ENCODE assay signal across 8 cellular contexts in the genomic region with DNA sequence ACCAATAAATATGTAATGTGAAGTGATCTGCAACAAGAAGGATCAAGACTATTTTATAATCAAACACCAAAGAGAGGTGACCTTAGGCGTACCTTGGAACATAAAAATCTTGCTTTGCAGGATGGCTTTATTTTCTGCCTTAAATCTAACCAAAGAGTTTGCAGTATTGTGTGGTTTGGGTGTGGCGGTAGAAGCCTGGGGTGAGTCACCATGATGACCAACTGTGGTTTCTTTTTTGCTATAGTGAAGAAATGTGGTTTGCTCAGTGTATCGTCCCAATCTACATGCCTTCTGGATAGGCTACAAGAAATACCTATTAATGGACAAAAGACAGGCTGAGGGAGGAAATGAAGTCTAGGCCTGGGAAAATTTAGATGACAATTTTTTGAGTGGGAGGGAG. TPM values are rescaled to one million over a fixed set of nuclear protein-coding genes. Genes with fewer than 3 reads are reported as not detected.
A peak's percentile ranks its signal among the peaks of the same experiment; 100 is the strongest.
DNase-seq lines count a peak whose midpoint lies in the region; ATAC-seq, FAIRE-seq and TF ChIP-seq lines count a peak whose summit lies in the region.

No MANE protein-coding gene starts in this region.

- DNase-seq in A549 (ENCODE audit: low read depth in 1 of 2, low spot score in 1 of 2) (peak; percentile 64 to 70), RCC 7860 (ENCODE audit: low spot score) (peak; percentile 77), amniotic stem cell (lab: John Stamatoyannopoulos, UW) (peak; percentile 81), NCI-H2171 treated with DMSO at 0.1 percent for 48 hours (lab: John Stamatoyannopoulos, UW) (no peak), anterior cingulate cortex (lab: John Stamatoyannopoulos, UW) (no peak)
- peak; percentile 84 for DNase-seq in natural killer cell treated with Interleukin-12 subunit alpha and Interleukin-12 subunit beta and Interleukin-15 and Interleukin-18, amount 100 ng/mL, for 72 hours (ENCODE audit: low spot score)

- peaks cover 74% of the 10 kb centered on the region for H3K4me1 ChIP-seq in A549

- POLR2A ChIA-PET in A549 (lab: Yijun Ruan, JAX), result no interaction called here

- no peaks in the 10 kb centered on the region for H3K9me3 ChIP-seq in A549

- H3K36me3 Mint-ChIP-seq in natural killer cell treated with Interleukin-12 subunit alpha and Interleukin-12 subunit beta and Interleukin-15 and Interleukin-18, amount 100 ng/mL, for 72 hours, result no peaks in the 10 kb centered on the region

- ATAC-seq in A549, result peak; percentile 34 to 46; a peak in 3 of 6 replicates
- ATAC-seq in GM18867 (IDR thresholded peaks at IDR 0.05; ENCODE audit: unreplicated experiment), result peak; percentile 79
- ATAC-seq in HG03025 (IDR thresholded peaks at IDR 0.05; ENCODE audit: low FRiP score, unreplicated experiment), result peak; percentile 67
- peak; percentile 80 to 82 for ATAC-seq in natural killer cell treated with Interleukin-12 subunit alpha and Interleukin-12 subunit beta and Interleukin-15 and Interleukin-18, amount 100 ng/mL, for 72 hours

- no peak for TF ChIP-seq RAD21 in A549 (conservative IDR thresholded peaks at IDR 0.05 in 1 of 2, IDR thresholded peaks at IDR 0.05 in 1 of 2)

- WGBS in A549 (ENCODE audit: missing lambda C conversion rate), result 3% methylated on average over 3 of the region's 3 CpGs

- no peak overlapping the region for H3K4me3 ChIP-seq in A549

- peaks cover 49 to 61% of the 10 kb centered on the region in 2 donors for H3K4me1 Mint-ChIP-seq in natural killer cell treated with Interleukin-12 subunit alpha and Interleukin-12 subunit beta and Interleukin-15 and Interleukin-18, amount 100 ng/mL, for 72 hours (ENCODE audit: low read depth in 2 of 2)

- H3K27me3 Mint-ChIP-seq in natural killer cell treated with Interleukin-12 subunit alpha and Interleukin-12 subunit beta and Interleukin-15 and Interleukin-18, amount 100 ng/mL, for 72 hours, result peaks cover 12 to 24% of the 10 kb centered on the region in 2 donors

- CTCF ChIA-PET in A549 (lab: Yijun Ruan, JAX), result interaction anchor here (4.6 to 5.3 kb wide), 2 partner anchors 30 to 43 kb away, joined by 15 to 17 read pairs; no protein-coding TSS in a partner anchor

- H3K4me2 ChIP-seq in A549, result peak overlapping the region; percentile 63

- H3K27ac Mint-ChIP-seq in natural killer cell treated with Interleukin-12 subunit alpha and Interleukin-12 subunit beta and Interleukin-15 and Interleukin-18, amount 100 ng/mL, for 72 hours, result peak overlapping the region; percentile 33 to 58

- H3K4me3 Mint-ChIP-seq in natural killer cell treated with Interleukin-12 subunit alpha and Interleukin-12 subunit beta and Interleukin-15 and Interleukin-18, amount 100 ng/mL, for 72 hours, result peak overlapping the region; percentile 59

- TF ChIP-seq CTCF in A549 (IDR thresholded peaks at IDR 0.05), result no peak

- no peaks in the 10 kb centered on the region for H3K9me3 Mint-ChIP-seq in natural killer cell treated with Interleukin-12 subunit alpha and Interleukin-12 subunit beta and Interleukin-15 and Interleukin-18, amount 100 ng/mL, for 72 hours

- TF ChIP-seq POLR2A in A549 (IDR thresholded peaks at IDR 0.05; ENCODE audit: low read length), result no peak

- peak; percentile 28 for FAIRE-seq in A549 (lab: Jason Lieb, UNC)
- FAIRE-seq in RCC 7860 (lab: Jason Lieb, UNC), result peak; percentile 94

- H3K27ac ChIP-seq in A549, result peak overlapping the region; percentile 52 to 83

- TF ChIP-seq EP300 in A549 (IDR thresholded peaks at IDR 0.05), result no peak

TF ChIP-seq in A549, 52 proteins besides CTCF, POLR2A, EP300 and RAD21:
- TF ChIP-seq TFCP2L1 (CRISPR knock-in tag; IDR thresholded peaks at IDR 0.05) (no peak), ELK1 (IDR thresholded peaks at IDR 0.05; ENCODE audit: low read depth, low read length) (no peak), ZSCAN20 (CRISPR knock-in tag; IDR thresholded peaks at IDR 0.05) (no peak), ZC3H11A (IDR thresholded peaks at IDR 0.05) (no peak), ZFP36 (IDR thresholded peaks at IDR 0.05; ENCODE audit: borderline replicate concordance, partially characterized antibody) (no peak), HES2 (IDR thresholded peaks at IDR 0.05) (no peak), GATA3 (IDR thresholded peaks at IDR 0.05; ENCODE audit: borderline replicate concordance) (peak; percentile 29; the same call in 1 of the 2 replicates), KDM5A (IDR thresholded peaks at IDR 0.05) (no peak), CEBPB (IDR thresholded peaks at IDR 0.05) (peak in 1 of 2 experiments; percentile 44; a peak in 2 of 4 replicates), NFE2L2 (conservative IDR thresholded peaks at IDR 0.05; ENCODE audit: low read length) (no peak), SREBF2 (IDR thresholded peaks at IDR 0.05) (no peak), FOSL2 (IDR thresholded peaks at IDR 0.05) (peak; percentile 78), FOSL2 (CRISPR knock-in tag; IDR thresholded peaks at IDR 0.05) (peak; percentile 92), EHMT2 (IDR thresholded peaks at IDR 0.05; ENCODE audit: low read depth) (no peak), JUN (IDR thresholded peaks at IDR 0.05) (no peak), RCOR1 (IDR thresholded peaks at IDR 0.05; ENCODE audit: low read depth, low read length) (no peak), JUNB (IDR thresholded peaks at IDR 0.05) (peak; percentile 53), CBX2 (IDR thresholded peaks at IDR 0.05; ENCODE audit: borderline replicate concordance, low read depth) (no peak)
- TF ChIP-seq, protein P1, sequence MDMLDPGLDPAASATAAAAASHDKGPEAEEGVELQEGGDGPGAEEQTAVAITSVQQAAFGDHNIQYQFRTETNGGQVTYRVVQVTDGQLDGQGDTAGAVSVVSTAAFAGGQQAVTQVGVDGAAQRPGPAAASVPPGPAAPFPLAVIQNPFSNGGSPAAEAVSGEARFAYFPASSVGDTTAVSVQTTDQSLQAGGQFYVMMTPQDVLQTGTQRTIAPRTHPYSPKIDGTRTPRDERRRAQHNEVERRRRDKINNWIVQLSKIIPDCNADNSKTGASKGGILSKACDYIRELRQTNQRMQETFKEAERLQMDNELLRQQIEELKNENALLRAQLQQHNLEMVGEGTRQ (IDR thresholded peaks at IDR 0.05), result no peak
- TF ChIP-seq, protein P2, sequence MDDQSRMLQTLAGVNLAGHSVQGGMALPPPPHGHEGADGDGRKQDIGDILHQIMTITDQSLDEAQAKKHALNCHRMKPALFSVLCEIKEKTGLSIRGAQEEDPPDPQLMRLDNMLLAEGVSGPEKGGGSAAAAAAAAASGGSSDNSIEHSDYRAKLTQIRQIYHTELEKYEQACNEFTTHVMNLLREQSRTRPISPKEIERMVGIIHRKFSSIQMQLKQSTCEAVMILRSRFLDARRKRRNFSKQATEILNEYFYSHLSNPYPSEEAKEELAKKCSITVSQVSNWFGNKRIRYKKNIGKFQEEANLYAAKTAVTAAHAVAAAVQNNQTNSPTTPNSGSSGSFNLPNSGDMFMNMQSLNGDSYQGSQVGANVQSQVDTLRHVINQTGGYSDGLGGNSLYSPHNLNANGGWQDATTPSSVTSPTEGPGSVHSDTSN (IDR thresholded peaks at IDR 0.05), result no peak
TF ChIP-seq in A549: peak in this region for 4.

RNA-seq across cellular contexts. Expression of gene CAST, which starts 5.1 kb away (rescaled TPM):
- polyA plus RNA-seq in A549 (2011; rRNA removed) (223 and 257 TPM in 2 replicates), A549 (2017; fragmentation: RNase III; extraction: RNeasy Plus Mini Kit Qiagen cat#74134 plus additional on column Dnase treatment) (150 to 172 TPM (median 163 TPM) in 3 replicates)
- polyA plus RNA-seq in A549 (2012; cell fraction: cytosol; rRNA removed), result 48.9 and 52.6 TPM in 2 replicates
- polyA plus RNA-seq in A549 (2012; cell fraction: nucleus; rRNA removed), result 39.1 and 51.1 TPM in 2 replicates
- 111 and 112 TPM in 2 replicates for polyA minus RNA-seq in A549 (2011; rRNA and poly(A)+ RNA removed)
- 100 to 1,000 TPM in 1 of 2 donors, 10 to 100 TPM in 1; 86.3 to 101 TPM for total RNA-seq in natural killer cell treated with Interleukin-12 subunit alpha and Interleukin-12 subunit beta and Interleukin-15 and Interleukin-18, amount 100 ng/mL, for 72 hours

Comparison
In these comparisons a context has a peak if more than half of its experiments do, and no peak if none do; other contexts are left out.
1. DNase-seq: peak in A549 (2 of 2), RCC 7860 (single experiment), amniotic stem cell (single experiment) and natural killer cell treated with Interleukin-12 subunit alpha and Interleukin-12 subunit beta and Interleukin-15 and Interleukin-18, amount 100 ng/mL, for 72 hours (single experiment); none in NCI-H2171 treated with DMSO at 0.1 percent for 48 hours (single experiment) and anterior cingulate cortex (0 of 58).
2. Peak in every context shown above with its lines, with median percentiles within 50 percentile points of each other: ATAC-seq.